In genomic region chr14:56117765-56118610, GRCh38 we compare ENCODE assay signal across 8 cellular contexts. TPM values are rescaled to one million over a fixed set of nuclear protein-coding genes. Genes with fewer than 3 reads are reported as not detected.
DNase-seq lines count a peak whose midpoint lies in the region; ATAC-seq, FAIRE-seq and TF ChIP-seq lines count a peak whose summit lies in the region.

Gene PELI2 (plus strand): TSS chr14:56118411. CDS start chr14:56118661, 250 bp downstream.

- FAIRE-seq in urothelium cell line (lab: Jason Lieb, UNC): peak; percentile 98

- no peaks in the 10 kb centered on the region for H3K27me3 ChIP-seq in ascending aorta
- H3K27me3 ChIP-seq in rectal smooth muscle tissue (ENCODE audit: control insufficient read depth, insufficient read depth, low read length): no peaks in the 10 kb centered on the region

- CTCF ChIA-PET in GM10248 (lab: Yijun Ruan, JAX): interaction anchor here (0.9 to 1.5 kb wide), 3 partner anchors 9 to 13 kb away, joined by 3 to 5 read pairs (median 3); no protein-coding TSS in a partner anchor

- no peaks in the 10 kb centered on the region for H3K9me3 ChIP-seq in ascending aorta

- H3K36me3 ChIP-seq in ascending aorta: no peaks in the 10 kb centered on the region
- no peaks in the 10 kb centered on the region for H3K36me3 ChIP-seq in rectal smooth muscle tissue (ENCODE audit: control insufficient read depth, insufficient read depth, low read length)

- peak within 1 kb of the TSS; percentile 100 for H3K4me3 ChIP-seq in ascending aorta
- peak within 1 kb of the TSS; percentile 86 for H3K4me3 ChIP-seq in rectal smooth muscle tissue (ENCODE audit: low read length)

- POLR2A ChIA-PET in GM10248 (lab: Yijun Ruan, JAX): interaction anchor here (0.6 kb wide), 2 partner anchors 245 to 611 kb away, joined by 4 to 5 read pairs; no protein-coding TSS in a partner anchor

- TF ChIP-seq CTCF in GM10248 (IDR thresholded peaks at IDR 0.05; ENCODE audit: control extremely low read depth, extremely low read depth, low read depth, missing control alignments): no peak
- peak in 1 of 3 experiments; percentile 52 for TF ChIP-seq CTCF in ascending aorta (IDR thresholded peaks at IDR 0.05)

- H3K27ac ChIP-seq in ascending aorta (peak within 1 kb of the TSS; percentile 90 to 99), rectal smooth muscle tissue (ENCODE audit: low read depth, low read length) (peak within 1 kb of the TSS; percentile 85)

- peaks cover 0 to 18% of the 10 kb centered on the region in 2 donors for H3K4me1 ChIP-seq in ascending aorta
- H3K4me1 ChIP-seq in rectal smooth muscle tissue (ENCODE audit: control insufficient read depth, insufficient read depth, low read length): peaks cover 6% of the 10 kb centered on the region

- H3K9ac ChIP-seq in rectal smooth muscle tissue (ENCODE audit: low read length): peak within 1 kb of the TSS; percentile 66

- ATAC-seq in HG02642 (IDR thresholded peaks at IDR 0.05; ENCODE audit: poor library complexity, unreplicated experiment): peak; percentile 72

- peak; percentile 67 for DNase-seq in GM10248 (ENCODE audit: extremely low spot score)
- DNase-seq in NCI-H146 (lab: John Stamatoyannopoulos, UW): peak; percentile 80
- DNase-seq in T-helper 9 cell: peak; percentile 80
- peak in 1 of 2 donors; percentile 85 for DNase-seq in ascending aorta (ENCODE audit: low spot score in 2 of 2)
- DNase-seq in hepatic stellate cell (ENCODE audit: low spot score): peak; percentile 71
- peak; percentile 92 for DNase-seq in urothelium cell line (ENCODE audit: low spot score)

- intact Hi-C loops in ascending aorta (cut with DNase I): loop anchor here (2.0 to 10.0 kb wide), 5 partner anchors 154 to 536 kb away; partner anchors contain the start of gene KTN1

RNA-seq across cellular contexts. Expression of gene PELI2, which starts in this region (rescaled TPM):
- total RNA-seq in ascending aorta: 17.1 TPM
